Comparison of ENCODE assay signal across 19 cellular contexts in the genomic region with DNA sequence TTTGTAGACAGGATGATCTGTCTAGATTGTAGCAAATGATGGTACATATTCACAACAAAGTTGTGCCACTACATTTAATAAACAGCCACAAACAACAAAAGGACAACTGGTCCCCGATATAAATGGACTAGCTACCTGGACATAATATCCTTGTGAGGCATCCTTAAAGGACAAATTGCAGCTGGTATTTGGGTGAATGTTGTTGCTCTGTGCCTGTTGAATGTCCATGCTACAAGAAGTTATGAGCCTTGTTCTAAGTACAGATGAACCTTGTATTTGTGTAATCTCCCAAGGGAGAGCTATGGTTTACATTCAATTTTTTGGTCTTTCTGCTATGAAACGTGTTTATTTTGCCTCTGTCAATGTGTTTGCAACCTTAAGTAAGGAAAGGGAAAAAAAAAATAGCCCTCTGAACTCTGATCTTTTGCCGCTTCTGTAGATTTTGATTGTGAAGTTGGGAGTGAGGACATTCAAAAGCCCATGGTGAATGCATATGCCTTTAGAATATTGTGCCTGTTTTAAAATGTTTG. TPM values are rescaled to one million over a fixed set of nuclear protein-coding genes. Genes with fewer than 3 reads are reported as not detected.
DNase-seq lines count a peak whose midpoint lies in the region; ATAC-seq and TF ChIP-seq lines count a peak whose summit lies in the region.
"Had no signal": no experiment of that assay in that cellular context is flagged by ENCODE, and none has a peak within 500 bp of the region (broad histone marks: within the 10 kb centered on the region; RNA-seq: fewer than 3 reads in every experiment).

No MANE protein-coding gene starts in this region.

- H3K27me3 ChIP-seq in CD4-positive, CD25-positive, alpha-beta regulatory T cell (ENCODE audit: control insufficient read depth, insufficient read depth, low read length), result no peaks in the 10 kb centered on the region
- no peaks in the 10 kb centered on the region for H3K27me3 ChIP-seq in Karpas-422 (ENCODE audit: low read length)
- H3K27me3 ChIP-seq: SJCRH30 had no signal

- H4K20me1 ChIP-seq in Karpas-422 (ENCODE audit: insufficient read depth, low read depth, low read length), result no peaks in the 10 kb centered on the region

- peaks cover 29 to 38% (median 32%) of the 10 kb centered on the region in 4 donors for H3K4me1 Mint-ChIP-seq in CD4-positive, CD25-positive, alpha-beta regulatory T cell
- peaks cover 39% of the 10 kb centered on the region for H3K4me1 Mint-ChIP-seq in osteocyte (ENCODE audit: unreplicated experiment)

- H3K36me3 ChIP-seq in CD4-positive, CD25-positive, alpha-beta regulatory T cell (ENCODE audit: control insufficient read depth, insufficient read depth, low read length), result peaks cover 50% of the 10 kb centered on the region
- H3K36me3 ChIP-seq in Karpas-422 (ENCODE audit: insufficient read depth, low read length), result peaks cover 54% of the 10 kb centered on the region

- H2AFZ ChIP-seq in Karpas-422 (ENCODE audit: low read length), result no peak overlapping the region

- H3K27me3 Mint-ChIP-seq in CD4-positive, CD25-positive, alpha-beta regulatory T cell, result no peaks in the 10 kb centered on the region
- no peaks in the 10 kb centered on the region for H3K27me3 Mint-ChIP-seq in osteocyte (ENCODE audit: unreplicated experiment)

- H3K4me3 Mint-ChIP-seq in CD4-positive, CD25-positive, alpha-beta regulatory T cell, result no peak overlapping the region
- peak overlapping the region; percentile 2 for H3K4me3 Mint-ChIP-seq in osteocyte (ENCODE audit: unreplicated experiment)
- H3K4me3 Mint-ChIP-seq: CD14-positive monocyte, H9 had no signal

- H3K27ac Mint-ChIP-seq in CD4-positive, CD25-positive, alpha-beta regulatory T cell, result no peak overlapping the region
- H3K27ac Mint-ChIP-seq in osteocyte (ENCODE audit: unreplicated experiment), result peak overlapping the region; percentile 74
- H3K27ac Mint-ChIP-seq: H9 had no signal

- H3K9me3 ChIP-seq in CD4-positive, CD25-positive, alpha-beta regulatory T cell (ENCODE audit: control insufficient read depth in 2 of 2, low read length in 2 of 2), result peaks cover 9 to 11% of the 10 kb centered on the region in 2 experiments
- peaks cover 14% of the 10 kb centered on the region for H3K9me3 ChIP-seq in Karpas-422 (ENCODE audit: low read length)

- H3K4me3 ChIP-seq in CD4-positive, CD25-positive, alpha-beta regulatory T cell (ENCODE audit: low read depth, low read length), result no peak overlapping the region
- H3K4me3 ChIP-seq in Karpas-422 (ENCODE audit: low read length), result no peak overlapping the region
- H3K4me3 ChIP-seq in choroid plexus epithelial cell (ENCODE audit: low read depth, low read length), result no peak overlapping the region
- H3K4me3 ChIP-seq: A549, SJCRH30 had no signal

- H3K27ac ChIP-seq in CD4-positive, CD25-positive, alpha-beta regulatory T cell (ENCODE audit: insufficient read depth, low read length, poor library complexity, severe bottlenecking), result peak overlapping the region; percentile 29
- no peak overlapping the region for H3K27ac ChIP-seq in Karpas-422 (ENCODE audit: low read length)
- H3K27ac ChIP-seq: A549, RWPE1, SJCRH30 had no signal

- peaks cover 64% of the 10 kb centered on the region for H3K36me3 Mint-ChIP-seq in CD4-positive, CD25-positive, alpha-beta regulatory T cell
- peaks cover 60% of the 10 kb centered on the region for H3K36me3 Mint-ChIP-seq in osteocyte (ENCODE audit: unreplicated experiment)

- no peak for ATAC-seq in CD4-positive, CD25-positive, alpha-beta regulatory T cell (ENCODE audit: low read depth in 2 of 2)
- ATAC-seq in GM21576 (IDR thresholded peaks at IDR 0.05; ENCODE audit: unreplicated experiment), result no peak
- ATAC-seq: A549 had no signal

- TF ChIP-seq CTCF in choroid plexus epithelial cell (conservative IDR thresholded peaks at IDR 0.05; ENCODE audit: low read depth, low read length) (no peak), osteocyte (IDR thresholded peaks at IDR 0.05) (no peak)

- no peak overlapping the region for H3K9ac ChIP-seq in Karpas-422 (ENCODE audit: low read length)

- no peaks in the 10 kb centered on the region for H3K4me1 ChIP-seq in CD4-positive, CD25-positive, alpha-beta regulatory T cell (ENCODE audit: control insufficient read depth, insufficient read depth, low read length, poor library complexity, severe bottlenecking)
- no peaks in the 10 kb centered on the region for H3K4me1 ChIP-seq in Karpas-422 (ENCODE audit: low read length)
- H3K4me1 ChIP-seq: A549, SJCRH30 had no signal

- H3K79me2 ChIP-seq in Karpas-422 (ENCODE audit: low read length), result peaks cover 73% of the 10 kb centered on the region

- no peak for DNase-seq in CD4-positive, CD25-positive, alpha-beta regulatory T cell
- DNase-seq in Karpas-422 (peak; percentile 27), choroid plexus epithelial cell (ENCODE audit: low read depth) (peak; percentile 50), osteocyte (ENCODE audit: extremely low spot score, unreplicated experiment) (no peak), NCI-H82 treated with DMSO at 0.1 percent for 48 hours (lab: John Stamatoyannopoulos, UW; ENCODE audit: unreplicated experiment) (no peak), activated gamma-delta T cell (lab: John Stamatoyannopoulos, UW) (no peak)
- DNase-seq: DMS79, GF-D8, H9, NCI-H1436 treated with DMSO at 0.1 percent for 48 hours, NCI-H2081 treated with DMSO at 0.1 percent for 48 hours, NCI-H2227 treated with DMSO at 0.1 percent for 48 hours, NCI-H526, OCI-M1, SJCRH30 had no signal

- no peak overlapping the region for H3K4me2 ChIP-seq in Karpas-422 (ENCODE audit: low read depth, low read length, poor library complexity, severe bottlenecking)
- H3K4me2 ChIP-seq: A549 had no signal

- peaks cover 0 to 10% (median 3%) of the 10 kb centered on the region in 7 donors for H3K9me3 Mint-ChIP-seq in CD4-positive, CD25-positive, alpha-beta regulatory T cell
- H3K9me3 Mint-ChIP-seq in osteocyte (ENCODE audit: unreplicated experiment), result peaks cover 4% of the 10 kb centered on the region

- H3K9me2 ChIP-seq in Karpas-422 (replicated peaks; ENCODE audit: insufficient read depth, low read length), result no peaks in the 10 kb centered on the region

RNA-seq across cellular contexts. Expression of a gene that starts 26.5 kb away (rescaled TPM):
- total RNA-seq in CD4-positive, CD25-positive, alpha-beta regulatory T cell, result 72.2 TPM
- polyA plus RNA-seq in CD4-positive, CD25-positive, alpha-beta regulatory T cell, result 10 to 100 TPM; 47.1 to 66.8 (median 51.9) TPM
- 20.3 and 41.1 TPM in 2 replicates for total RNA-seq in Karpas-422 (2014; rRNA removed; shearing (Covaris generic); ENCODE audit: low replicate concordance)
- 93.0 and 99.6 TPM in 2 replicates for total RNA-seq in osteocyte

RNA-seq across cellular contexts. Expression of a gene that starts 28.4 kb away (rescaled TPM):
- total RNA-seq in CD4-positive, CD25-positive, alpha-beta regulatory T cell, result 3.8 TPM
- 1 to 10 TPM; 1.3 to 2.8 (median 1.8) TPM for polyA plus RNA-seq in CD4-positive, CD25-positive, alpha-beta regulatory T cell
- 1.1 and 4.1 TPM in 2 replicates for total RNA-seq in Karpas-422 (2014; rRNA removed; shearing (Covaris generic); ENCODE audit: low replicate concordance)
- total RNA-seq in osteocyte, result 2.5 and 3.5 TPM in 2 replicates

Comparison
In these comparisons a context has a peak if more than half of its experiments do, and no peak if none do; other contexts are left out.
1. DNase-seq: peak in Karpas-422 (single experiment) and choroid plexus epithelial cell (single experiment); none in CD4-positive, CD25-positive, alpha-beta regulatory T cell (0 of 3), osteocyte (single experiment), NCI-H82 treated with DMSO at 0.1 percent for 48 hours (single experiment) and activated gamma-delta T cell (single experiment).